Comparison of ENCODE assay signal across 1 cellular context in the genomic region with DNA sequence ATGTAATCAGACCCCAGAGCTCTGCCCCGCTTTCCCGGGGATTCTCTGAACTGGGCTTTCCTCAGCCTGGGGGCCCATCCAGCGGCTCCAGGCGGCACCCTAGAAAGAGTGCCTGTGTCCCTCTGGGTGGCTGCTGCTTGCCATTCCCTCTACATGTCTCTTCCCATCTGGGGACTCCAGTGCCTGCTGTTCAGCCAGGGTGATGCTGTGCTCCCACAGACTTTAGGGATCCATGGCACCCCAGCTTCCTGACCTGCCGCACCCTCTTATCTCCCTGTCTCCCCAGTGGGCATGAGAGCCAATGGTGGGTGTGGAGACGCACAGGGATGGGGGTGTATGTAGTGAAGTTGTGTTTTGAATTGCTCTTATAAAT.
TF ChIP-seq lines count a peak whose summit lies in the region.

No MANE protein-coding gene starts in this region.

TF ChIP-seq in GM23338, 12 proteins besides CTCF, POLR2A, EP300 and RAD21 (continued from another document):
- TF ChIP-seq, protein P1, sequence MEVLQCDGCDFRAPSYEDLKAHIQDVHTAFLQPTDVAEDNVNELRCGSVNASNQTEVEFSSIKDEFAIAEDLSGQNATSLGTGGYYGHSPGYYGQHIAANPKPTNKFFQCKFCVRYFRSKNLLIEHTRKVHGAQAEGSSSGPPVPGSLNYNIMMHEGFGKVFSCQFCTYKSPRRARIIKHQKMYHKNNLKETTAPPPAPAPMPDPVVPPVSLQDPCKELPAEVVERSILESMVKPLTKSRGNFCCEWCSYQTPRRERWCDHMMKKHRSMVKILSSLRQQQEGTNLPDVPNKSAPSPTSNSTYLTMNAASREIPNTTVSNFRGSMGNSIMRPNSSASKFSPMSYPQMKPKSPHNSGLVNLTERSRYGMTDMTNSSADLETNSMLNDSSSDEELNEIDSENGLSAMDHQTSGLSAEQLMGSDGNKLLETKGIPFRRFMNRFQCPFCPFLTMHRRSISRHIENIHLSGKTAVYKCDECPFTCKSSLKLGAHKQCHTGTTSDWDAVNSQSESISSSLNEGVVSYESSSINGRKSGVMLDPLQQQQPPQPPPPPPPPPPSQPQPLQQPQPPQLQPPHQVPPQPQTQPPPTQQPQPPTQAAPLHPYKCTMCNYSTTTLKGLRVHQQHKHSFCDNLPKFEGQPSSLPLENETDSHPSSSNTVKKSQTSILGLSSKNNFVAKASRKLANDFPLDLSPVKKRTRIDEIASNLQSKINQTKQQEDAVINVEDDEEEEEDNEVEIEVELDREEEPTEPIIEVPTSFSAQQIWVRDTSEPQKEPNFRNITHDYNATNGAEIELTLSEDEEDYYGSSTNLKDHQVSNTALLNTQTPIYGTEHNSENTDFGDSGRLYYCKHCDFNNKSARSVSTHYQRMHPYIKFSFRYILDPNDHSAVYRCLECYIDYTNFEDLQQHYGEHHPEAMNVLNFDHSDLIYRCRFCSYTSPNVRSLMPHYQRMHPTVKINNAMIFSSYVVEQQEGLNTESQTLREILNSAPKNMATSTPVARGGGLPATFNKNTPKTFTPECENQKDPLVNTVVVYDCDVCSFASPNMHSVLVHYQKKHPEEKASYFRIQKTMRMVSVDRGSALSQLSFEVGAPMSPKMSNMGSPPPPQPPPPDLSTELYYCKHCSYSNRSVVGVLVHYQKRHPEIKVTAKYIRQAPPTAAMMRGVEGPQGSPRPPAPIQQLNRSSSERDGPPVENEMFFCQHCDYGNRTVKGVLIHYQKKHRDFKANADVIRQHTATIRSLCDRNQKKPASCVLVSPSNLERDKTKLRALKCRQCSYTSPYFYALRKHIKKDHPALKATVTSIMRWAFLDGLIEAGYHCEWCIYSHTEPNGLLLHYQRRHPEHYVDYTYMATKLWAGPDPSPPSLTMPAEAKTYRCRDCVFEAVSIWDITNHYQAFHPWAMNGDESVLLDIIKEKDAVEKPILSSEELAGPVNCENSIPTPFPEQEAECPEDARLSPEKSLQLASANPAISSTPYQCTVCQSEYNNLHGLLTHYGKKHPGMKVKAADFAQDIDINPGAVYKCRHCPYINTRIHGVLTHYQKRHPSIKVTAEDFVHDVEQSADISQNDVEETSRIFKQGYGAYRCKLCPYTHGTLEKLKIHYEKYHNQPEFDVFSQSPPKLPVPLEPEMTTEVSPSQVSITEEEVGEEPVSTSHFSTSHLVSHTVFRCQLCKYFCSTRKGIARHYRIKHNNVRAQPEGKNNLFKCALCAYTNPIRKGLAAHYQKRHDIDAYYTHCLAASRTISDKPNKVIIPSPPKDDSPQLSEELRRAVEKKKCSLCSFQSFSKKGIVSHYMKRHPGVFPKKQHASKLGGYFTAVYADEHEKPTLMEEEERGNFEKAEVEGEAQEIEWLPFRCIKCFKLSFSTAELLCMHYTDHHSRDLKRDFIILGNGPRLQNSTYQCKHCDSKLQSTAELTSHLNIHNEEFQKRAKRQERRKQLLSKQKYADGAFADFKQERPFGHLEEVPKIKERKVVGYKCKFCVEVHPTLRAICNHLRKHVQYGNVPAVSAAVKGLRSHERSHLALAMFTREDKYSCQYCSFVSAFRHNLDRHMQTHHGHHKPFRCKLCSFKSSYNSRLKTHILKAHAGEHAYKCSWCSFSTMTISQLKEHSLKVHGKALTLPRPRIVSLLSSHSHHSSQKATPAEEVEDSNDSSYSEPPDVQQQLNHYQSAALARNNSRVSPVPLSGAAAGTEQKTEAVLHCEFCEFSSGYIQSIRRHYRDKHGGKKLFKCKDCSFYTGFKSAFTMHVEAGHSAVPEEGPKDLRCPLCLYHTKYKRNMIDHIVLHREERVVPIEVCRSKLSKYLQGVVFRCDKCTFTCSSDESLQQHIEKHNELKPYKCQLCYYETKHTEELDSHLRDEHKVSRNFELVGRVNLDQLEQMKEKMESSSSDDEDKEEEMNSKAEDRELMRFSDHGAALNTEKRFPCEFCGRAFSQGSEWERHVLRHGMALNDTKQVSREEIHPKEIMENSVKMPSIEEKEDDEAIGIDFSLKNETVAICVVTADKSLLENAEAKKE (CRISPR knock-in tag; IDR thresholded peaks at IDR 0.05) = no peak
- no peak for TF ChIP-seq EZH2 (IDR thresholded peaks at IDR 0.05; ENCODE audit: low read depth, unreplicated experiment)
- TF ChIP-seq, protein P2, sequence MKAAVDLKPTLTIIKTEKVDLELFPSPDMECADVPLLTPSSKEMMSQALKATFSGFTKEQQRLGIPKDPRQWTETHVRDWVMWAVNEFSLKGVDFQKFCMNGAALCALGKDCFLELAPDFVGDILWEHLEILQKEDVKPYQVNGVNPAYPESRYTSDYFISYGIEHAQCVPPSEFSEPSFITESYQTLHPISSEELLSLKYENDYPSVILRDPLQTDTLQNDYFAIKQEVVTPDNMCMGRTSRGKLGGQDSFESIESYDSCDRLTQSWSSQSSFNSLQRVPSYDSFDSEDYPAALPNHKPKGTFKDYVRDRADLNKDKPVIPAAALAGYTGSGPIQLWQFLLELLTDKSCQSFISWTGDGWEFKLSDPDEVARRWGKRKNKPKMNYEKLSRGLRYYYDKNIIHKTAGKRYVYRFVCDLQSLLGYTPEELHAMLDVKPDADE (IDR thresholded peaks at IDR 0.05) = no peak
- TF ChIP-seq ZNF114 (CRISPR knock-in tag; IDR thresholded peaks at IDR 0.05) = no peak
- TF ChIP-seq POLR2AphosphoS5 (IDR thresholded peaks at IDR 0.05; ENCODE audit: low read depth) = no peak
- no peak for TF ChIP-seq NANOG (IDR thresholded peaks at IDR 0.05; ENCODE audit: borderline replicate concordance)
- no peak for TF ChIP-seq STAT1 (IDR thresholded peaks at IDR 0.05; ENCODE audit: unreplicated experiment)
